In genomic region chr5:159038907-159039306, GRCh38 we compare ENCODE assay signal across 14 cellular contexts.
A peak's percentile ranks its signal among the peaks of the same experiment; 100 is the strongest.
DNase-seq lines count a peak whose midpoint lies in the region; ATAC-seq and TF ChIP-seq lines count a peak whose summit lies in the region.
"Had no signal": no experiment of that assay in that cellular context is flagged by ENCODE, and none has a peak within 500 bp of the region (broad histone marks: within the 10 kb centered on the region; RNA-seq: fewer than 3 reads in every experiment).

No MANE protein-coding gene starts in this region.

- TF ChIP-seq CTCF in OCI-LY3 (IDR thresholded peaks at IDR 0.05; ENCODE audit: low read depth, low read length) (no peak), fibroblast of lung (conservative IDR thresholded peaks at IDR 0.05 in 1 of 2, IDR thresholded peaks at IDR 0.05 in 1 of 2; ENCODE audit: low read depth in 1 of 2, low read length in 2 of 2) (no peak)

- H3K4me3 ChIP-seq in OCI-LY3 (ENCODE audit: low read length) (peak overlapping the region; percentile 8; the same call in 1 of the 2 replicates), fibroblast of lung (replicated peaks in 1 of 4; ENCODE audit: control extremely low read depth in 1 of 4, insufficient read depth in 1 of 4, low read depth in 3 of 4, low read length in 4 of 4) (no peak overlapping the region), subcutaneous abdominal adipose tissue (ENCODE audit: low read depth in 1 of 5, low read length in 5 of 5) (no peak overlapping the region)

- DNase-seq in GM03348 (ENCODE audit: low spot score), result peak; percentile 76
- DNase-seq in fibroblast of lung (ENCODE audit: low read depth in 2 of 2), result peak; percentile 89 to 93
- DNase-seq in activated naive CD4-positive, alpha-beta T cell treated with anti-CD3 and anti-CD28 coated beads, Interleukin-2, amount 50 U/mL, for 72 hours (ENCODE audit: low spot score in 2 of 2), result no peak
- DNase-seq in KBM-7, result no peak
- DNase-seq: activated CD4-positive, alpha-beta T cell treated with anti-CD3 and anti-CD28 coated beads for 48 hours; left colon; NCI-H1417; NCI-H524 treated with DMSO at 0.1 percent for 48 hours; stimulated activated CD4-positive, alpha-beta T cell treated with anti-CD3 and anti-CD28 coated beads, Interleukin-2, amount 100 ng/mL, for 24 hours had no signal

- H3K4me2 ChIP-seq in OCI-LY3 (ENCODE audit: low read length) (peak overlapping the region; percentile 78), fibroblast of lung (ENCODE audit: extremely low read depth, insufficient read depth, low read length) (peak overlapping the region; percentile 4)

- no peaks in the 10 kb centered on the region for H3K9me3 ChIP-seq in OCI-LY3 (ENCODE audit: insufficient read depth, low read length)
- no peaks in the 10 kb centered on the region for H3K9me3 ChIP-seq in fibroblast of lung (ENCODE audit: control insufficient read depth, insufficient read depth, low read depth, low read length)
- no peaks in the 10 kb centered on the region for H3K9me3 ChIP-seq in subcutaneous abdominal adipose tissue (ENCODE audit: control insufficient read depth in 5 of 5, low read length in 5 of 5)

- H4K20me1 ChIP-seq in OCI-LY3 (ENCODE audit: insufficient read depth, low read length) (no peaks in the 10 kb centered on the region), fibroblast of lung (ENCODE audit: control insufficient read depth, extremely low read depth, insufficient read depth, low read length) (no peaks in the 10 kb centered on the region)

- H3K36me3 ChIP-seq in OCI-LY3 (replicated peaks; ENCODE audit: low read depth, low read length) (no peaks in the 10 kb centered on the region), fibroblast of lung (ENCODE audit: control insufficient read depth, insufficient read depth, low read length) (no peaks in the 10 kb centered on the region), subcutaneous abdominal adipose tissue (ENCODE audit: control insufficient read depth in 5 of 5, insufficient read depth in 5 of 5, low read length in 5 of 5) (peaks cover 10 to 21% (median 10%) of the 10 kb centered on the region in 5 donors)

- H3K27me3 ChIP-seq in OCI-LY3 (ENCODE audit: low read depth, low read length), result no peaks in the 10 kb centered on the region
- no peaks in the 10 kb centered on the region for H3K27me3 ChIP-seq in fibroblast of lung (ENCODE audit: control insufficient read depth, insufficient read depth, low read length)
- H3K27me3 ChIP-seq in subcutaneous abdominal adipose tissue (ENCODE audit: control insufficient read depth in 5 of 5, insufficient read depth in 4 of 5, low read length in 5 of 5), result no peaks in the 10 kb centered on the region

- in situ Hi-C loops in KBM-7 (cut with MboI; ENCODE audit: low pct_unique_long_range_greater_than_20kb, low sequenced_read_pairs), result no loop called here

- H3K9ac ChIP-seq in OCI-LY3 (ENCODE audit: low read length) (peak overlapping the region; percentile 7; the same call in 1 of the 2 replicates), fibroblast of lung (ENCODE audit: insufficient read depth, low read length) (no peak overlapping the region), subcutaneous abdominal adipose tissue (ENCODE audit: low read length in 5 of 5) (no peak overlapping the region)

- H3K27ac ChIP-seq in OCI-LY3 (ENCODE audit: low read length) (peak overlapping the region; percentile 86), fibroblast of lung (ENCODE audit: insufficient read depth, low read length) (peak overlapping the region; percentile 58), subcutaneous abdominal adipose tissue (ENCODE audit: low read depth, low read length) (peak overlapping the region; percentile 75)
- H3K27ac ChIP-seq: HL-60 had no signal

- peaks cover 19% of the 10 kb centered on the region for H3K79me2 ChIP-seq in OCI-LY3 (ENCODE audit: low read length)
- no peaks in the 10 kb centered on the region for H3K79me2 ChIP-seq in fibroblast of lung (ENCODE audit: control insufficient read depth, insufficient read depth, low read length)

- peaks cover 4 to 8% of the 10 kb centered on the region in 2 donors for H3K9me3 Mint-ChIP-seq in activated naive CD4-positive, alpha-beta T cell treated with anti-CD3 and anti-CD28 coated beads, Interleukin-2, amount 50 U/mL, for 72 hours
- H3K9me3 Mint-ChIP-seq: stimulated activated naive CD8-positive, alpha-beta T cell treated with anti-CD3 and anti-CD28 coated beads, Interleukin-15, Interleukin-2, amounts not matched to agents 100 ng/mL and 50 ng/mL, for 24 hours had no signal

- H3K36me3 Mint-ChIP-seq in activated naive CD4-positive, alpha-beta T cell treated with anti-CD3 and anti-CD28 coated beads, Interleukin-2, amount 50 U/mL, for 72 hours, result peaks cover 6% of the 10 kb centered on the region in 2 donors

- ATAC-seq in activated naive CD4-positive, alpha-beta T cell treated with anti-CD3 and anti-CD28 coated beads, Interleukin-2, amount 50 U/mL, for 72 hours, result no peak
- ATAC-seq in GM21447 (IDR thresholded peaks at IDR 0.05; ENCODE audit: unreplicated experiment), result no peak
- ATAC-seq: left colon had no signal

- H2AFZ ChIP-seq in OCI-LY3 (ENCODE audit: low read depth, low read length) (no peak overlapping the region), fibroblast of lung (ENCODE audit: low read length) (no peak overlapping the region)

- no peak overlapping the region for H3K27ac Mint-ChIP-seq in activated naive CD4-positive, alpha-beta T cell treated with anti-CD3 and anti-CD28 coated beads, Interleukin-2, amount 50 U/mL, for 72 hours
- H3K27ac Mint-ChIP-seq: stimulated activated naive CD8-positive, alpha-beta T cell treated with anti-CD3 and anti-CD28 coated beads, Interleukin-15, Interleukin-2, amounts not matched to agents 100 ng/mL and 50 ng/mL, for 24 hours had no signal

- H3K4me1 ChIP-seq in OCI-LY3 (ENCODE audit: low read length) (peaks cover 60% of the 10 kb centered on the region), fibroblast of lung (ENCODE audit: control insufficient read depth, extremely low read depth, insufficient read depth, low read length) (peaks cover 10% of the 10 kb centered on the region), subcutaneous abdominal adipose tissue (ENCODE audit: control insufficient read depth in 5 of 5, insufficient read depth in 5 of 5, low read length in 5 of 5) (peaks cover 2 to 60% (median 48%) of the 10 kb centered on the region in 5 donors)

Comparison
In these comparisons a context has a peak if more than half of its experiments do, and no peak if none do; other contexts are left out.
1. DNase-seq: peak in GM03348 (single experiment) and fibroblast of lung (2 of 2); none in activated naive CD4-positive, alpha-beta T cell treated with anti-CD3 and anti-CD28 coated beads, Interleukin-2, amount 50 U/mL, for 72 hours (0 of 2) and KBM-7 (single experiment).
2. Peak in every context shown above with its lines, with median percentiles within 50 percentile points of each other: H3K27ac ChIP-seq.